1 cellular context compared by ENCODE assay signal in the genomic region with DNA sequence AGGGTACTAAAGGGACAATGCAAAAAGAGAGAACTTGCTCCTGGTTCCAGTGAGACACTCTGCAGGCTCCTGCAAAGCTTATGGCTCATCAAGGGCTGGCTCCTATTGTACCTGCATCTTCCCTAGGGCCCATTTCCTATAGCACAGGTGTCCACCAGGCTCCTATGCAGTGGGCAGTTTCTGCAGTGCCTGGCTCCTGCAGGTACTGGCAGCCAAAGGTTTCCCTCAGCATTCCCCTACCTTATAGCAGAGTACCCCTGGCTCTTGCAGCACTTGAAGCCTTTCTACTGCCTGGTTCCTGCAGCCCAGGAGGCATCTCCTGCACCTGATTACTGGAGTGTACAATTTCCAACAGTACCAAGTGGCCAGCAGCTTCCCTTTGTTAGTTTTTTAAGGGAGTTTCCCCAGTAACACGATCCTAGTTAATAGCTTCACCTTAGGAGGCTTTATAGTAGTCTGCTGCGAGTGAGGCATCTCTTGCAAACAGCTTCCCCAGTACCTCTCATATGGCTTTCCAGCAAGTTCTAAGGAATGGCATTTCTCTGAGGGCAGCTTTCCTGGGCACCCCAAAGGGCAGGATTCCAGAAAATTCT.
TF ChIP-seq lines count a peak whose summit lies in the region.

No MANE protein-coding gene starts in this region.

TF ChIP-seq in H1, 55 proteins besides CTCF, POLR2A, EP300 and RAD21 (continued from another document):
- TF ChIP-seq, protein P1, sequence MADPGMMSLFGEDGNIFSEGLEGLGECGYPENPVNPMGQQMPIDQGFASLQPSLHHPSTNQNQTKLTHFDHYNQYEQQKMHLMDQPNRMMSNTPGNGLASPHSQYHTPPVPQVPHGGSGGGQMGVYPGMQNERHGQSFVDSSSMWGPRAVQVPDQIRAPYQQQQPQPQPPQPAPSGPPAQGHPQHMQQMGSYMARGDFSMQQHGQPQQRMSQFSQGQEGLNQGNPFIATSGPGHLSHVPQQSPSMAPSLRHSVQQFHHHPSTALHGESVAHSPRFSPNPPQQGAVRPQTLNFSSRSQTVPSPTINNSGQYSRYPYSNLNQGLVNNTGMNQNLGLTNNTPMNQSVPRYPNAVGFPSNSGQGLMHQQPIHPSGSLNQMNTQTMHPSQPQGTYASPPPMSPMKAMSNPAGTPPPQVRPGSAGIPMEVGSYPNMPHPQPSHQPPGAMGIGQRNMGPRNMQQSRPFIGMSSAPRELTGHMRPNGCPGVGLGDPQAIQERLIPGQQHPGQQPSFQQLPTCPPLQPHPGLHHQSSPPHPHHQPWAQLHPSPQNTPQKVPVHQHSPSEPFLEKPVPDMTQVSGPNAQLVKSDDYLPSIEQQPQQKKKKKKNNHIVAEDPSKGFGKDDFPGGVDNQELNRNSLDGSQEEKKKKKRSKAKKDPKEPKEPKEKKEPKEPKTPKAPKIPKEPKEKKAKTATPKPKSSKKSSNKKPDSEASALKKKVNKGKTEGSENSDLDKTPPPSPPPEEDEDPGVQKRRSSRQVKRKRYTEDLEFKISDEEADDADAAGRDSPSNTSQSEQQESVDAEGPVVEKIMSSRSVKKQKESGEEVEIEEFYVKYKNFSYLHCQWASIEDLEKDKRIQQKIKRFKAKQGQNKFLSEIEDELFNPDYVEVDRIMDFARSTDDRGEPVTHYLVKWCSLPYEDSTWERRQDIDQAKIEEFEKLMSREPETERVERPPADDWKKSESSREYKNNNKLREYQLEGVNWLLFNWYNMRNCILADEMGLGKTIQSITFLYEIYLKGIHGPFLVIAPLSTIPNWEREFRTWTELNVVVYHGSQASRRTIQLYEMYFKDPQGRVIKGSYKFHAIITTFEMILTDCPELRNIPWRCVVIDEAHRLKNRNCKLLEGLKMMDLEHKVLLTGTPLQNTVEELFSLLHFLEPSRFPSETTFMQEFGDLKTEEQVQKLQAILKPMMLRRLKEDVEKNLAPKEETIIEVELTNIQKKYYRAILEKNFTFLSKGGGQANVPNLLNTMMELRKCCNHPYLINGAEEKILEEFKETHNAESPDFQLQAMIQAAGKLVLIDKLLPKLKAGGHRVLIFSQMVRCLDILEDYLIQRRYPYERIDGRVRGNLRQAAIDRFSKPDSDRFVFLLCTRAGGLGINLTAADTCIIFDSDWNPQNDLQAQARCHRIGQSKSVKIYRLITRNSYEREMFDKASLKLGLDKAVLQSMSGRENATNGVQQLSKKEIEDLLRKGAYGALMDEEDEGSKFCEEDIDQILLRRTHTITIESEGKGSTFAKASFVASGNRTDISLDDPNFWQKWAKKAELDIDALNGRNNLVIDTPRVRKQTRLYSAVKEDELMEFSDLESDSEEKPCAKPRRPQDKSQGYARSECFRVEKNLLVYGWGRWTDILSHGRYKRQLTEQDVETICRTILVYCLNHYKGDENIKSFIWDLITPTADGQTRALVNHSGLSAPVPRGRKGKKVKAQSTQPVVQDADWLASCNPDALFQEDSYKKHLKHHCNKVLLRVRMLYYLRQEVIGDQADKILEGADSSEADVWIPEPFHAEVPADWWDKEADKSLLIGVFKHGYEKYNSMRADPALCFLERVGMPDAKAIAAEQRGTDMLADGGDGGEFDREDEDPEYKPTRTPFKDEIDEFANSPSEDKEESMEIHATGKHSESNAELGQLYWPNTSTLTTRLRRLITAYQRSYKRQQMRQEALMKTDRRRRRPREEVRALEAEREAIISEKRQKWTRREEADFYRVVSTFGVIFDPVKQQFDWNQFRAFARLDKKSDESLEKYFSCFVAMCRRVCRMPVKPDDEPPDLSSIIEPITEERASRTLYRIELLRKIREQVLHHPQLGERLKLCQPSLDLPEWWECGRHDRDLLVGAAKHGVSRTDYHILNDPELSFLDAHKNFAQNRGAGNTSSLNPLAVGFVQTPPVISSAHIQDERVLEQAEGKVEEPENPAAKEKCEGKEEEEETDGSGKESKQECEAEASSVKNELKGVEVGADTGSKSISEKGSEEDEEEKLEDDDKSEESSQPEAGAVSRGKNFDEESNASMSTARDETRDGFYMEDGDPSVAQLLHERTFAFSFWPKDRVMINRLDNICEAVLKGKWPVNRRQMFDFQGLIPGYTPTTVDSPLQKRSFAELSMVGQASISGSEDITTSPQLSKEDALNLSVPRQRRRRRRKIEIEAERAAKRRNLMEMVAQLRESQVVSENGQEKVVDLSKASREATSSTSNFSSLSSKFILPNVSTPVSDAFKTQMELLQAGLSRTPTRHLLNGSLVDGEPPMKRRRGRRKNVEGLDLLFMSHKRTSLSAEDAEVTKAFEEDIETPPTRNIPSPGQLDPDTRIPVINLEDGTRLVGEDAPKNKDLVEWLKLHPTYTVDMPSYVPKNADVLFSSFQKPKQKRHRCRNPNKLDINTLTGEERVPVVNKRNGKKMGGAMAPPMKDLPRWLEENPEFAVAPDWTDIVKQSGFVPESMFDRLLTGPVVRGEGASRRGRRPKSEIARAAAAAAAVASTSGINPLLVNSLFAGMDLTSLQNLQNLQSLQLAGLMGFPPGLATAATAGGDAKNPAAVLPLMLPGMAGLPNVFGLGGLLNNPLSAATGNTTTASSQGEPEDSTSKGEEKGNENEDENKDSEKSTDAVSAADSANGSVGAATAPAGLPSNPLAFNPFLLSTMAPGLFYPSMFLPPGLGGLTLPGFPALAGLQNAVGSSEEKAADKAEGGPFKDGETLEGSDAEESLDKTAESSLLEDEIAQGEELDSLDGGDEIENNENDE (IDR thresholded peaks at IDR 0.05; ENCODE audit: insufficient replicate concordance, low read length), result no peak
- TF ChIP-seq, protein P2, sequence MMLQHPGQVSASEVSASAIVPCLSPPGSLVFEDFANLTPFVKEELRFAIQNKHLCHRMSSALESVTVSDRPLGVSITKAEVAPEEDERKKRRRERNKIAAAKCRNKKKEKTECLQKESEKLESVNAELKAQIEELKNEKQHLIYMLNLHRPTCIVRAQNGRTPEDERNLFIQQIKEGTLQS (IDR thresholded peaks at IDR 0.05; ENCODE audit: insufficient read depth, low read depth, low read length), result no peak
- TF ChIP-seq TAF1 (IDR thresholded peaks at IDR 0.05; ENCODE audit: low read depth, low read length), result no peak
- TF ChIP-seq, protein P3, sequence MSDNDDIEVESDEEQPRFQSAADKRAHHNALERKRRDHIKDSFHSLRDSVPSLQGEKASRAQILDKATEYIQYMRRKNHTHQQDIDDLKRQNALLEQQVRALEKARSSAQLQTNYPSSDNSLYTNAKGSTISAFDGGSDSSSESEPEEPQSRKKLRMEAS (IDR thresholded peaks at IDR 0.05), result no peak
- TF ChIP-seq POU5F1 (IDR thresholded peaks at IDR 0.05; ENCODE audit: low read depth, low read length), result no peak
- TF ChIP-seq SP1 (IDR thresholded peaks at IDR 0.05; ENCODE audit: low read depth, low read length), result no peak
